ENCODE assay signal across 1 cellular context in genomic region chr9:14702200-14702599, GRCh38.
TF ChIP-seq lines count a peak whose summit lies in the region.

No MANE protein-coding gene starts in this region.

TF ChIP-seq in GM23338, 12 proteins besides CTCF, POLR2A, EP300 and RAD21 (continued from another document):
- no peak for TF ChIP-seq ZNF462 (CRISPR knock-in tag; IDR thresholded peaks at IDR 0.05)
- no peak for TF ChIP-seq POLR2AphosphoS5 (IDR thresholded peaks at IDR 0.05; ENCODE audit: low read depth)
TF ChIP-seq in GM23338: peak in this region for 0.
